Comparison of ENCODE assay signal across 13 cellular contexts in the genomic region with DNA sequence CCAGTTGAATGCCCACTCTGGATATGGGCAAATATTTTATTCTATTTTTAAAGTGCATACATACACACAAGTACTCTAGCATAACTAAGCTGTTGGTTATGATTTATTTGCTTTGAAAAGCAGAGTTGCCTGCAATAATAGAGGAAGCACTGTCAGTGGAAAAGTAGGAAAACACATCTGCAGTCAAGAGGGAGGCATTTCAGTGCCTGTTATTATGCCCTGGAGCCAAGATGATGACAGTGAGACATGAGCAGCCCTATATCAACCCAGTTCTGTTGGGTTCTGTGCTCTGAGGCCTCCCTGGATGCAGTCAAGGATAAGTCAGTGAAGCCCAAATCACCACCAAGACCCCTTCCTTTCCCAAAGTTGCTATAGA.
A peak's percentile ranks its signal among the peaks of the same experiment; 100 is the strongest.
DNase-seq lines count a peak whose midpoint lies in the region; ATAC-seq and TF ChIP-seq lines count a peak whose summit lies in the region.
"Had no signal": no experiment of that assay in that cellular context is flagged by ENCODE, and none has a peak within 500 bp of the region (broad histone marks: within the 10 kb centered on the region; RNA-seq: fewer than 3 reads in every experiment).

No MANE protein-coding gene starts in this region.

- no peaks in the 10 kb centered on the region for H3K36me3 Mint-ChIP-seq in nephron (ENCODE audit: low read depth)
- H3K36me3 Mint-ChIP-seq: activated naive CD8-positive, alpha-beta T cell treated with anti-CD3 and anti-CD28 coated beads for 36 hours had no signal

- H3K27ac ChIP-seq in heart left ventricle (peak overlapping the region in 7 of 12 donors; percentile 6 to 39 (median 23)), VCaP (peak overlapping the region; percentile 39; the same call in 1 of the 2 replicates)

- H3K36me3 ChIP-seq in heart left ventricle = no peaks in the 10 kb centered on the region

- TF ChIP-seq CTCF in heart left ventricle (IDR thresholded peaks at IDR 0.05) (no peak), VCaP (conservative IDR thresholded peaks at IDR 0.05) (no peak), nephron (IDR thresholded peaks at IDR 0.05; ENCODE audit: unreplicated experiment in 3 of 3) (no peak)

- no peak for TF ChIP-seq POLR2A in heart left ventricle (IDR thresholded peaks at IDR 0.05)

- peak overlapping the region; percentile 75 to 80 (median 76) for H3K27ac Mint-ChIP-seq in nephron
- H3K27ac Mint-ChIP-seq: activated naive CD8-positive, alpha-beta T cell treated with anti-CD3 and anti-CD28 coated beads for 36 hours; stimulated activated naive CD8-positive, alpha-beta T cell treated with anti-CD3 and anti-CD28 coated beads, Interleukin-15, amount 100 ng/mL, for 72 hours had no signal

- H3K27me3 Mint-ChIP-seq in nephron (ENCODE audit: low read depth) = no peaks in the 10 kb centered on the region

- H3K4me1 ChIP-seq in heart left ventricle = peaks cover 0 to 73% (median 25%) of the 10 kb centered on the region in 12 donors

- intact Hi-C loops in heart left ventricle (cut with DNase I) = no loop called here
- intact Hi-C loops in Right ventricle myocardium inferior (cut with DNase I) = no loop called here

- ATAC-seq in heart left ventricle = peak in 1 of 4 donors; percentile 10
- no peak for ATAC-seq in Right ventricle myocardium inferior
- no peak for ATAC-seq in HG02678 (IDR thresholded peaks at IDR 0.05; ENCODE audit: unreplicated experiment)
- ATAC-seq: stimulated activated naive CD8-positive, alpha-beta T cell treated with anti-CD3 and anti-CD28 coated beads, Interleukin-15, amount 100 ng/mL, for 72 hours had no signal

- no peak overlapping the region for H3K4me3 Mint-ChIP-seq in nephron
- H3K4me3 Mint-ChIP-seq: activated naive CD8-positive, alpha-beta T cell treated with anti-CD3 and anti-CD28 coated beads for 36 hours; activated T-cell treated with anti-CD3 and anti-CD28 coated beads, Interleukin-2, amount 50 U/mL, for 4 hours; stimulated activated naive CD8-positive, alpha-beta T cell treated with anti-CD3 and anti-CD28 coated beads, Interleukin-15, amount 100 ng/mL, for 72 hours had no signal

- H3K27me3 ChIP-seq in heart left ventricle = no peaks in the 10 kb centered on the region

- H3K9me3 Mint-ChIP-seq in nephron = no peaks in the 10 kb centered on the region
- H3K9me3 Mint-ChIP-seq: activated naive CD8-positive, alpha-beta T cell treated with anti-CD3 and anti-CD28 coated beads for 36 hours; activated T-cell treated with anti-CD3 and anti-CD28 coated beads, Interleukin-2, amount 50 U/mL, for 4 hours; stimulated activated naive CD8-positive, alpha-beta T cell treated with anti-CD3 and anti-CD28 coated beads, Interleukin-15, amount 100 ng/mL, for 72 hours had no signal

- H3K4me1 Mint-ChIP-seq in nephron = peaks cover 73% of the 10 kb centered on the region
- H3K4me1 Mint-ChIP-seq: activated naive CD8-positive, alpha-beta T cell treated with anti-CD3 and anti-CD28 coated beads for 36 hours; stimulated activated naive CD8-positive, alpha-beta T cell treated with anti-CD3 and anti-CD28 coated beads, Interleukin-15, amount 100 ng/mL, for 72 hours had no signal

- H3K4me3 ChIP-seq in heart left ventricle = no peak overlapping the region

- DNase-seq in heart left ventricle (no peak), Right ventricle myocardium inferior (ENCODE audit: missing footprints) (no peak), 8988T (no peak), activated gamma-delta T cell treated with Interleukin-2 at 50 U/mL for 16 hours (no peak)
- no peak for DNase-seq in activated CD4-positive, CD25-positive, alpha-beta regulatory T cell treated with anti-CD3 and anti-CD28 coated beads, Interleukin-2, amount 50 U/mL, for 72 hours
- DNase-seq: activated CD4-positive, alpha-beta T cell treated with anti-CD3 and anti-CD28 coated beads, Interleukin-2, amount 50 U/mL, for 48 hours; activated naive CD8-positive, alpha-beta T cell treated with anti-CD3 and anti-CD28 coated beads for 36 hours; activated T-cell treated with anti-CD3 and anti-CD28 coated beads, Interleukin-2, amount 50 U/mL, for 4 hours; Karpas-422; stimulated activated naive CD8-positive, alpha-beta T cell treated with anti-CD3 and anti-CD28 coated beads, Interleukin-15, amount 100 ng/mL, for 72 hours had no signal

- H3K9me3 ChIP-seq in heart left ventricle = no peaks in the 10 kb centered on the region
